Comparison of ENCODE assay signal across 1 cellular context in the genomic region with DNA sequence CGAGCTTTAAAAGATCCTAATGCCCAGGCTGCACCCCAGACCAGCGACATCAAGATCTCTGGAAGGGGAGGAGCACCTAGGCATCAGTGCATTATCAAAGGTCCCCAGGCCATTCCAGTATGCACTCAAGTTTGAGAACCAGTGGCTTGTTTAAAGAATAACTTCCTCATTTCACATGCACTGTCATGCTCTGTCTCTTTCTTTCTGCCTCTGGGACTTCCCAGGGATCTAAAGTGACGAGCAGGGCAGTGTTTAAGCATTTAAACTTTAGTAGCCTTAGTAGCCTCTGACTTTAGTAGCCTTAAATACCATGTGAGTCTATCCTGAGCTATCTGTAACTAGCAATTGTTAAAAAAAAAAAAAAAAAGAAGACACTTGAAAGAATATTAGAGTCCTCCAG.
TF ChIP-seq lines count a peak whose summit lies in the region.

No MANE protein-coding gene starts in this region.

TF ChIP-seq in GM12878, 131 proteins besides CTCF, POLR2A, EP300 and RAD21 (continued from another document and continues in another):
- TF ChIP-seq E4F1 (IDR thresholded peaks at IDR 0.05; ENCODE audit: borderline replicate concordance, partially characterized antibody) (no peak), SMC3 (IDR thresholded peaks at IDR 0.05; ENCODE audit: borderline replicate concordance, low read length) (no peak), ATF7 (IDR thresholded peaks at IDR 0.05; ENCODE audit: low read depth) (0 out of 2 replicates have a peak, but pooled peaks have one; percentile 33), MTA3 (IDR thresholded peaks at IDR 0.05; ENCODE audit: borderline replicate concordance, low read length) (no peak), ZNF24 (IDR thresholded peaks at IDR 0.05) (0 out of 2 replicates have a peak, but pooled peaks have one; percentile 38), NRF1 (conservative IDR thresholded peaks at IDR 0.05; ENCODE audit: low read depth, low read length) (no peak), RAD51 (IDR thresholded peaks at IDR 0.05) (no peak), CBFB (IDR thresholded peaks at IDR 0.05; ENCODE audit: low read depth) (no peak), CBX5 (IDR thresholded peaks at IDR 0.05; ENCODE audit: low read depth) (no peak), IRF3 (IDR thresholded peaks at IDR 0.05) (no peak), RFX5 (IDR thresholded peaks at IDR 0.05; ENCODE audit: low read depth, low read length) (no peak), SRF (IDR thresholded peaks at IDR 0.05; ENCODE audit: low read depth in 2 of 2, low read length in 2 of 2) (no peak), YY1 (IDR thresholded peaks at IDR 0.05; ENCODE audit: low read depth, low read length) (no peak), BRCA1 (IDR thresholded peaks at IDR 0.05; ENCODE audit: low read depth, low read length) (no peak), STAT1 (conservative IDR thresholded peaks at IDR 0.05) (no peak), ZNF687 (IDR thresholded peaks at IDR 0.05) (no peak), MYB (IDR thresholded peaks at IDR 0.05; ENCODE audit: borderline replicate concordance, low read depth, low read length) (no peak), EGR1 (IDR thresholded peaks at IDR 0.05; ENCODE audit: borderline replicate concordance in 1 of 2, low read depth in 2 of 2, low read length in 2 of 2) (no peak), TCF12 (IDR thresholded peaks at IDR 0.05; ENCODE audit: low read depth, low read length) (no peak), NBN (IDR thresholded peaks at IDR 0.05) (0 out of 2 replicates have a peak, but pooled peaks have one; percentile 37), TBL1XR1 (IDR thresholded peaks at IDR 0.05; ENCODE audit: low read depth, low read length) (no peak), IKZF2 (IDR thresholded peaks at IDR 0.05) (peak in 1 of 2 experiments; percentile 29; a peak in 2 of 4 replicates), RELA (IDR thresholded peaks at IDR 0.05; ENCODE audit: borderline replicate concordance, partially characterized antibody) (no peak), ZBED1 (IDR thresholded peaks at IDR 0.05; ENCODE audit: borderline replicate concordance) (no peak), MYC (IDR thresholded peaks at IDR 0.05; ENCODE audit: insufficient read depth, insufficient read length, insufficient replicate concordance, low read length, severe bottlenecking) (no peak), POLR2AphosphoS5 (IDR thresholded peaks at IDR 0.05; ENCODE audit: low read length) (no peak), YBX1 (IDR thresholded peaks at IDR 0.05) (no peak), POLR2AphosphoS2 (IDR thresholded peaks at IDR 0.05; ENCODE audit: low read depth, low read length) (no peak), MTA2 (IDR thresholded peaks at IDR 0.05; ENCODE audit: low read depth) (no peak), ZNF384 (IDR thresholded peaks at IDR 0.05; ENCODE audit: borderline replicate concordance, low read depth, low read length) (no peak; the same call in 1 of the 2 replicates)
- TF ChIP-seq, protein P1, sequence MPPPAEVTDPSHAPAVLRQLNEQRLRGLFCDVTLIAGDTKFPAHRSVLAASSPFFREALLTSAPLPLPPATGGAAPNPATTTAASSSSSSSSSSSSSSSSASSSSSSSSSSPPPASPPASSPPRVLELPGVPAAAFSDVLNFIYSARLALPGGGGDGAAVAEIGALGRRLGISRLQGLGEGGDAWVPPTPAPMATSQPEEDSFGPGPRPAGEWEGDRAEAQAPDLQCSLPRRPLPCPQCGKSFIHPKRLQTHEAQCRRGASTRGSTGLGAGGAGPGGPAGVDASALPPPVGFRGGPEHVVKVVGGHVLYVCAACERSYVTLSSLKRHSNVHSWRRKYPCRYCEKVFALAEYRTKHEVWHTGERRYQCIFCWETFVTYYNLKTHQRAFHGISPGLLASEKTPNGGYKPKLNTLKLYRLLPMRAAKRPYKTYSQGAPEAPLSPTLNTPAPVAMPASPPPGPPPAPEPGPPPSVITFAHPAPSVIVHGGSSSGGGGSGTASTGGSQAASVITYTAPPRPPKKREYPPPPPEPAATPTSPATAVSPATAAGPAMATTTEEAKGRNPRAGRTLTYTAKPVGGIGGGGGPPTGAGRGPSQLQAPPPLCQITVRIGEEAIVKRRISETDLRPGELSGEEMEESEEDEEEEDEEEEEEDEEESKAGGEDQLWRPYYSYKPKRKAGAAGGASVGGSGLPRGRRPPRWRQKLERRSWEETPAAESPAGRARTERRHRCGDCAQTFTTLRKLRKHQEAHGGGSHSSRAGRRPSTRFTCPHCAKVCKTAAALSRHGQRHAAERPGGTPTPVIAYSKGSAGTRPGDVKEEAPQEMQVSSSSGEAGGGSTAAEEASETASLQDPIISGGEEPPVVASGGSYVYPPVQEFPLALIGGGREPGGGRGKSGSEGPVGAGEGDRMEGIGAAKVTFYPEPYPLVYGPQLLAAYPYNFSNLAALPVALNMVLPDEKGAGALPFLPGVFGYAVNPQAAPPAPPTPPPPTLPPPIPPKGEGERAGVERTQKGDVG (CRISPR knock-in tag; IDR thresholded peaks at IDR 0.05): no peak
- TF ChIP-seq, protein P2, sequence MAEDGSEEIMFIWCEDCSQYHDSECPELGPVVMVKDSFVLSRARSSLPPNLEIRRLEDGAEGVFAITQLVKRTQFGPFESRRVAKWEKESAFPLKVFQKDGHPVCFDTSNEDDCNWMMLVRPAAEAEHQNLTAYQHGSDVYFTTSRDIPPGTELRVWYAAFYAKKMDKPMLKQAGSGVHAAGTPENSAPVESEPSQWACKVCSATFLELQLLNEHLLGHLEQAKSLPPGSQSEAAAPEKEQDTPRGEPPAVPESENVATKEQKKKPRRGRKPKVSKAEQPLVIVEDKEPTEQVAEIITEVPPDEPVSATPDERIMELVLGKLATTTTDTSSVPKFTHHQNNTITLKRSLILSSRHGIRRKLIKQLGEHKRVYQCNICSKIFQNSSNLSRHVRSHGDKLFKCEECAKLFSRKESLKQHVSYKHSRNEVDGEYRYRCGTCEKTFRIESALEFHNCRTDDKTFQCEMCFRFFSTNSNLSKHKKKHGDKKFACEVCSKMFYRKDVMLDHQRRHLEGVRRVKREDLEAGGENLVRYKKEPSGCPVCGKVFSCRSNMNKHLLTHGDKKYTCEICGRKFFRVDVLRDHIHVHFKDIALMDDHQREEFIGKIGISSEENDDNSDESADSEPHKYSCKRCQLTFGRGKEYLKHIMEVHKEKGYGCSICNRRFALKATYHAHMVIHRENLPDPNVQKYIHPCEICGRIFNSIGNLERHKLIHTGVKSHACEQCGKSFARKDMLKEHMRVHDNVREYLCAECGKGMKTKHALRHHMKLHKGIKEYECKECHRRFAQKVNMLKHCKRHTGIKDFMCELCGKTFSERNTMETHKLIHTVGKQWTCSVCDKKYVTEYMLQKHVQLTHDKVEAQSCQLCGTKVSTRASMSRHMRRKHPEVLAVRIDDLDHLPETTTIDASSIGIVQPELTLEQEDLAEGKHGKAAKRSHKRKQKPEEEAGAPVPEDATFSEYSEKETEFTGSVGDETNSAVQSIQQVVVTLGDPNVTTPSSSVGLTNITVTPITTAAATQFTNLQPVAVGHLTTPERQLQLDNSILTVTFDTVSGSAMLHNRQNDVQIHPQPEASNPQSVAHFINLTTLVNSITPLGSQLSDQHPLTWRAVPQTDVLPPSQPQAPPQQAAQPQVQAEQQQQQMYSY (CRISPR knock-in tag; IDR thresholded peaks at IDR 0.05): no peak
- TF ChIP-seq, protein P3, sequence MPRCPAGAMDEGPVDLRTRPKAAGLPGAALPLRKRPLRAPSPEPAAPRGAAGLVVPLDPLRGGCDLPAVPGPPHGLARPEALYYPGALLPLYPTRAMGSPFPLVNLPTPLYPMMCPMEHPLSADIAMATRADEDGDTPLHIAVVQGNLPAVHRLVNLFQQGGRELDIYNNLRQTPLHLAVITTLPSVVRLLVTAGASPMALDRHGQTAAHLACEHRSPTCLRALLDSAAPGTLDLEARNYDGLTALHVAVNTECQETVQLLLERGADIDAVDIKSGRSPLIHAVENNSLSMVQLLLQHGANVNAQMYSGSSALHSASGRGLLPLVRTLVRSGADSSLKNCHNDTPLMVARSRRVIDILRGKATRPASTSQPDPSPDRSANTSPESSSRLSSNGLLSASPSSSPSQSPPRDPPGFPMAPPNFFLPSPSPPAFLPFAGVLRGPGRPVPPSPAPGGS (IDR thresholded peaks at IDR 0.05; ENCODE audit: borderline replicate concordance, insufficient read depth, low read depth, low read length, poor library complexity, severe bottlenecking): no peak
- TF ChIP-seq, protein P4, sequence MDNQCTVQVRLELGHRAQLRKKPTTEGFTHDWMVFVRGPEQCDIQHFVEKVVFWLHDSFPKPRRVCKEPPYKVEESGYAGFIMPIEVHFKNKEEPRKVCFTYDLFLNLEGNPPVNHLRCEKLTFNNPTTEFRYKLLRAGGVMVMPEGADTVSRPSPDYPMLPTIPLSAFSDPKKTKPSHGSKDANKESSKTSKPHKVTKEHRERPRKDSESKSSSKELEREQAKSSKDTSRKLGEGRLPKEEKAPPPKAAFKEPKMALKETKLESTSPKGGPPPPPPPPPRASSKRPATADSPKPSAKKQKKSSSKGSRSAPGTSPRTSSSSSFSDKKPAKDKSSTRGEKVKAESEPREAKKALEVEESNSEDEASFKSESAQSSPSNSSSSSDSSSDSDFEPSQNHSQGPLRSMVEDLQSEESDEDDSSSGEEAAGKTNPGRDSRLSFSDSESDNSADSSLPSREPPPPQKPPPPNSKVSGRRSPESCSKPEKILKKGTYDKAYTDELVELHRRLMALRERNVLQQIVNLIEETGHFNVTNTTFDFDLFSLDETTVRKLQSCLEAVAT (IDR thresholded peaks at IDR 0.05): no peak
- TF ChIP-seq, protein P5, sequence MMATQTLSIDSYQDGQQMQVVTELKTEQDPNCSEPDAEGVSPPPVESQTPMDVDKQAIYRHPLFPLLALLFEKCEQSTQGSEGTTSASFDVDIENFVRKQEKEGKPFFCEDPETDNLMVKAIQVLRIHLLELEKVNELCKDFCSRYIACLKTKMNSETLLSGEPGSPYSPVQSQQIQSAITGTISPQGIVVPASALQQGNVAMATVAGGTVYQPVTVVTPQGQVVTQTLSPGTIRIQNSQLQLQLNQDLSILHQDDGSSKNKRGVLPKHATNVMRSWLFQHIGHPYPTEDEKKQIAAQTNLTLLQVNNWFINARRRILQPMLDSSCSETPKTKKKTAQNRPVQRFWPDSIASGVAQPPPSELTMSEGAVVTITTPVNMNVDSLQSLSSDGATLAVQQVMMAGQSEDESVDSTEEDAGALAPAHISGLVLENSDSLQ (IDR thresholded peaks at IDR 0.05): peak; percentile 34; the same call in 1 of the 2 replicates
- TF ChIP-seq, protein P6, sequence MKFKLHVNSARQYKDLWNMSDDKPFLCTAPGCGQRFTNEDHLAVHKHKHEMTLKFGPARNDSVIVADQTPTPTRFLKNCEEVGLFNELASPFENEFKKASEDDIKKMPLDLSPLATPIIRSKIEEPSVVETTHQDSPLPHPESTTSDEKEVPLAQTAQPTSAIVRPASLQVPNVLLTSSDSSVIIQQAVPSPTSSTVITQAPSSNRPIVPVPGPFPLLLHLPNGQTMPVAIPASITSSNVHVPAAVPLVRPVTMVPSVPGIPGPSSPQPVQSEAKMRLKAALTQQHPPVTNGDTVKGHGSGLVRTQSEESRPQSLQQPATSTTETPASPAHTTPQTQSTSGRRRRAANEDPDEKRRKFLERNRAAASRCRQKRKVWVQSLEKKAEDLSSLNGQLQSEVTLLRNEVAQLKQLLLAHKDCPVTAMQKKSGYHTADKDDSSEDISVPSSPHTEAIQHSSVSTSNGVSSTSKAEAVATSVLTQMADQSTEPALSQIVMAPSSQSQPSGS (IDR thresholded peaks at IDR 0.05; ENCODE audit: low read length): no peak
